ENCODE assay signal across 1 cellular context in the genomic region with DNA sequence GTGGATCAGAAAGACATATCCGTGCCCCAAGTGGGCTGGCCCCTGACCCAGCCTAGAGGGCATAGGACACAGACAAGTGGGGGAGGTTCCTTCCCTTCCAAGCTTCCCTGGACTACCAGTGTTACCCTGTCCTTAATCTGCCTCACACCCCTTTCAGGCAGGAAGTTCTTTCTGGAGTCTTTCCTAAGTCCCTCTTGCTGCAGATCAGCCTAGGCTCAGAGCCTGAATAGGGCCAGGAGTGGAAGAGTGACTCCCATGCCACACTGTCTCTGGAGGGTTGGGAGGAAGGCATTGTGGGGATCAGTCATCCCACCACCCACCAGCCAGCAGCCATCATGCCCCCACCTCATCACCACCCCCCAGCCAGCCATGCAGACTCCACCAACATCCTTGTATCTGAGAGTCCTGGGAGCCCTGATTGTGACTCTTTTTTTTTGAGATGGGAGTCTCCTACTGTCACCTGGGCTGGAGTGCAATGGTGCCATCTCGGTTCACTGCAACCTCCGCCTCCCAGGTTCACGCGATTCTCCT.
TF ChIP-seq lines count a peak whose summit lies in the region.

No MANE protein-coding gene starts in this region.

TF ChIP-seq in HEK293, 187 proteins besides CTCF, POLR2A, EP300 and RAD21:
- TF ChIP-seq, protein P1, sequence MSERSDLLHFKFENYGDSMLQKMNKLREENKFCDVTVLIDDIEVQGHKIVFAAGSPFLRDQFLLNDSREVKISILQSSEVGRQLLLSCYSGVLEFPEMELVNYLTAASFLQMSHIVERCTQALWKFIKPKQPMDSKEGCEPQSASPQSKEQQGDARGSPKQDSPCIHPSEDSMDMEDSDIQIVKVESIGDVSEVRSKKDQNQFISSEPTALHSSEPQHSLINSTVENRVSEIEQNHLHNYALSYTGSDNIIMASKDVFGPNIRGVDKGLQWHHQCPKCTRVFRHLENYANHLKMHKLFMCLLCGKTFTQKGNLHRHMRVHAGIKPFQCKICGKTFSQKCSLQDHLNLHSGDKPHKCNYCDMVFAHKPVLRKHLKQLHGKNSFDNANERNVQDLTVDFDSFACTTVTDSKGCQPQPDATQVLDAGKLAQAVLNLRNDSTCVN (tag by site-specific recombination; optimal IDR thresholded peaks at IDR 0.05): no peak
- no peak for TF ChIP-seq ZNF621 (tag by site-specific recombination; IDR thresholded peaks at IDR 0.05)
- TF ChIP-seq, protein P2, sequence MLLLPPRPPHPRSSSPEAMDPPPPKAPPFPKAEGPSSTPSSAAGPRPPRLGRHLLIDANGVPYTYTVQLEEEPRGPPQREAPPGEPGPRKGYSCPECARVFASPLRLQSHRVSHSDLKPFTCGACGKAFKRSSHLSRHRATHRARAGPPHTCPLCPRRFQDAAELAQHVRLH (tag by site-specific recombination; IDR thresholded peaks at IDR 0.05): peak; percentile 15; the same call in 1 of the 2 replicates
- TF ChIP-seq REPIN1 (tag by site-specific recombination; IDR thresholded peaks at IDR 0.05; ENCODE audit: low read depth): no peak
